Comparison of ENCODE assay signal across 11 cellular contexts in the genomic region with DNA sequence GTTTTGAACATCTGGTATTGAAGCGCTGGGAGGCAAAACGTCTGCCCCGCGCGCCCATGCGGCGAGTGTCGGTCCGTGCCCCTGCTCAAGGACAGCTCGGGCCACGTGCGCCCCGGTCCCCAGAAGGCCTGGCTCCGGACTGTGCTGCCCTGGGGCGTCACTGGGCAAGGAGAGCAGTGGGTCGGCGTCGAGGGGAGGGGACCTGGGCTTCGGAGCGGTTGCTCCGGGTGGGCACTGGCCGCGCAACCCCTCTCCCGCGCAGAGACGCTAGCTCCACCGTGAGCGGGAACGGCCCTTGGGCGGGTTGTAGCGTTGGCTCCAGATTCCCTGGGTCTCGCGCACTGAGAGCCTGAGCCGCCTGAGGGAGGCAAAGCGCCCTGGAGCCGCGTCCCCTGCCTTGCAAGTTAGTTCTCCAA.
DNase-seq lines count a peak whose midpoint lies in the region; ATAC-seq, FAIRE-seq and TF ChIP-seq lines count a peak whose summit lies in the region.
"Had no signal": no experiment of that assay in that cellular context is flagged by ENCODE, and none has a peak within 500 bp of the region (broad histone marks: within the 10 kb centered on the region; RNA-seq: fewer than 3 reads in every experiment).

No MANE protein-coding gene starts in this region.

- intact Hi-C loops in Right ventricle myocardium superior (cut with DNase I) (no loop called here), cardiac septum (cut with DNase I) (no loop called here), lower lobe of right lung (cut with DNase I) (no loop called here)

- no peaks in the 10 kb centered on the region for H3K4me1 Mint-ChIP-seq in astrocyte (ENCODE audit: low read depth, unreplicated experiment)
- H3K4me1 Mint-ChIP-seq: brain had no signal

- ATAC-seq in Right ventricle myocardium superior (ENCODE audit: poor library complexity) (peak; percentile 45), lower lobe of right lung (peak in 1 of 2 donors; percentile 66), GM21619 (IDR thresholded peaks at IDR 0.05; ENCODE audit: unreplicated experiment) (no peak), esophagus mucosa (no peak), GM21723 (IDR thresholded peaks at IDR 0.05; ENCODE audit: unreplicated experiment) (no peak)

- H3K9me3 ChIP-seq in astrocyte (ENCODE audit: insufficient read depth, low read depth, low read length) = no peaks in the 10 kb centered on the region
- H3K9me3 ChIP-seq in lower lobe of right lung = no peaks in the 10 kb centered on the region

- no peaks in the 10 kb centered on the region for H3K9me3 Mint-ChIP-seq in astrocyte (ENCODE audit: unreplicated experiment)
- H3K9me3 Mint-ChIP-seq: brain; CD4-positive, alpha-beta memory T cell had no signal

- H3K36me3 ChIP-seq in astrocyte (ENCODE audit: insufficient read depth, low read length) (no peaks in the 10 kb centered on the region), lower lobe of right lung (no peaks in the 10 kb centered on the region), urinary bladder (ENCODE audit: insufficient read depth) (no peaks in the 10 kb centered on the region)

- H3K4me3 ChIP-seq in astrocyte (ENCODE audit: insufficient read depth, low read depth, low read length) = peak overlapping the region; percentile 66
- H3K4me3 ChIP-seq in lower lobe of right lung = peak overlapping the region; percentile 64
- peak overlapping the region; percentile 62 for H3K4me3 ChIP-seq in urinary bladder (ENCODE audit: low read depth, low read length)

- H3K4me1 ChIP-seq in astrocyte (ENCODE audit: insufficient read depth, low read length) = peaks cover 3% of the 10 kb centered on the region
- H3K4me1 ChIP-seq in lower lobe of right lung = no peaks in the 10 kb centered on the region
- H3K4me1 ChIP-seq in urinary bladder (ENCODE audit: insufficient read depth) = no peaks in the 10 kb centered on the region

- 8% methylated on average over 37 of the region's 37 CpGs for WGBS in urinary bladder

- DNase-seq in Right ventricle myocardium superior (peak; percentile 49), cardiac septum (ENCODE audit: low spot score) (no peak), astrocyte (ENCODE audit: low read depth) (no peak), lower lobe of right lung (peak; percentile 54)
- DNase-seq: NCI-H2029 treated with DMSO at 0.1 percent for 48 hours had no signal

- H3K79me2 ChIP-seq in astrocyte (ENCODE audit: insufficient read depth, low read length) = peaks cover 2% of the 10 kb centered on the region

- peak overlapping the region; percentile 47 for H3K27ac ChIP-seq in astrocyte (ENCODE audit: low read depth, low read length)
- peak overlapping the region; percentile 83 for H3K27ac ChIP-seq in lower lobe of right lung
- H3K27ac ChIP-seq in urinary bladder (ENCODE audit: low read depth) = peak overlapping the region; percentile 41

- peak overlapping the region; percentile 88 for H3K9ac ChIP-seq in astrocyte (ENCODE audit: low read length)

- peak overlapping the region; percentile 90 for H2AFZ ChIP-seq in astrocyte (ENCODE audit: low read depth, low read length)

- no peak for FAIRE-seq in astrocyte (lab: Jason Lieb, UNC)

- H3K4me2 ChIP-seq in astrocyte (ENCODE audit: low read length) = peak overlapping the region; percentile 96

- no peaks in the 10 kb centered on the region for H3K36me3 Mint-ChIP-seq in astrocyte (ENCODE audit: low read depth, unreplicated experiment)
- H3K36me3 Mint-ChIP-seq: brain; CD4-positive, alpha-beta memory T cell had no signal

- H4K20me1 ChIP-seq in astrocyte (ENCODE audit: insufficient read depth, low read length) = no peaks in the 10 kb centered on the region

- peaks cover 2% of the 10 kb centered on the region for H3K27me3 Mint-ChIP-seq in astrocyte (ENCODE audit: low read depth, unreplicated experiment)
- H3K27me3 Mint-ChIP-seq: brain had no signal

- H3K27ac Mint-ChIP-seq in astrocyte (ENCODE audit: unreplicated experiment) = no peak overlapping the region
- H3K27ac Mint-ChIP-seq: CD4-positive, alpha-beta memory T cell had no signal

- H3K27me3 ChIP-seq in astrocyte (ENCODE audit: insufficient read depth, low read length) (no peaks in the 10 kb centered on the region), lower lobe of right lung (ENCODE audit: low read depth) (no peaks in the 10 kb centered on the region)

- TF ChIP-seq CTCF in astrocyte (IDR thresholded peaks at IDR 0.05; ENCODE audit: insufficient read depth, low read depth, low read length) (no peak), lower lobe of right lung (IDR thresholded peaks at IDR 0.05) (no peak)

- peak overlapping the region; percentile 40 for H3K4me3 Mint-ChIP-seq in astrocyte (ENCODE audit: unreplicated experiment)

Comparison
In these comparisons a context has a peak if more than half of its experiments do, and no peak if none do; other contexts are left out.
1. DNase-seq: peak in Right ventricle myocardium superior (single experiment) and lower lobe of right lung (single experiment); none in cardiac septum (single experiment) and astrocyte (single experiment).
2. Peak in every context shown above with its lines, with median percentiles within 50 percentile points of each other: H3K27ac ChIP-seq and H3K4me3 ChIP-seq.